In the genomic region with DNA sequence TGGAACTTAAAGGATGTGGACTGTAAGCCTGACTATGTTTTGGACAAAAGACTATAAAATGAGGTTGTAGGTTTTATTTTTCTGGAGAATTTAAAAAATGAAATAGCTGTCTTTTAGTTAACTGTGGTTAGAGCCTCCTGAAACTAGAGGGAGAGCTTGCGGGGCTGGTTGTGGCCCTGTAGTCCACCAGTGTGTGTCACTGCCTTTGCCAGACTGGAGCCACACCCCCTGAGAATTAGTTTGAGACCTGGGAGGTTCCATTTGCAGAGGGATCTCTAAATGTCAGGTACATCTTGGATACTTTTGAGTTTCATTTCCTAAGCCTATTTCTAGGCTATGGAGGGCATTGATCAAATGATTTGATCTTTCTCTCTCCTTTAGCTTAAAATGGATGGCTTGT, we compare ENCODE assay signal across 2 cellular contexts.
TF ChIP-seq lines count a peak whose summit lies in the region.

No MANE protein-coding gene starts in this region.

TF ChIP-seq in HEK293, 187 proteins besides CTCF, POLR2A, EP300 and RAD21:
- peak; percentile 31; the same call in 1 of the 2 replicates for TF ChIP-seq PRDM10 (tag by site-specific recombination; IDR thresholded peaks at IDR 0.05)
- no peak for TF ChIP-seq SP3 (tag by site-specific recombination; IDR thresholded peaks at IDR 0.05)
- TF ChIP-seq BCL11B (tag by site-specific recombination; IDR thresholded peaks at IDR 0.05; ENCODE audit: low read depth): no peak
- no peak for TF ChIP-seq ZNF239 (tag by site-specific recombination; IDR thresholded peaks at IDR 0.05)
- no peak for TF ChIP-seq ZNF785 (tag by site-specific recombination; IDR thresholded peaks at IDR 0.05)
- no peak for TF ChIP-seq KLF7 (tag by site-specific recombination; IDR thresholded peaks at IDR 0.05; ENCODE audit: borderline replicate concordance)
- TF ChIP-seq ZNF146 (tag by site-specific recombination; IDR thresholded peaks at IDR 0.05): no peak
TF ChIP-seq in HEK293: peak in this region for 1.

TF ChIP-seq in H1, 55 proteins besides CTCF, POLR2A, EP300 and RAD21:
- TF ChIP-seq SP2 (IDR thresholded peaks at IDR 0.05; ENCODE audit: low read length) (no peak), NRF1 (IDR thresholded peaks at IDR 0.05; ENCODE audit: low read depth, low read length) (no peak), RBBP5 (IDR thresholded peaks at IDR 0.05; ENCODE audit: borderline replicate concordance, low read depth, low read length) (no peak), HDAC6 (IDR thresholded peaks at IDR 0.05; ENCODE audit: low read depth, low read length) (no peak), EZH2 (IDR thresholded peaks at IDR 0.05; ENCODE audit: low read depth, low read length, severe bottlenecking) (no peak), CTBP2 (IDR thresholded peaks at IDR 0.05; ENCODE audit: borderline replicate concordance, insufficient read depth, insufficient read length, low read length) (no peak), BCL11A (IDR thresholded peaks at IDR 0.05; ENCODE audit: low read depth in 2 of 2, low read length in 2 of 2) (no peak)
